Comparison of ENCODE assay signal across 1 cellular context in genomic region chr4:93730251-93730650, GRCh38.
TF ChIP-seq lines count a peak whose summit lies in the region.

No MANE protein-coding gene starts in this region.

TF ChIP-seq in GM23338, 12 proteins besides CTCF, POLR2A, EP300 and RAD21 (continued from another document):
- TF ChIP-seq, protein P1, sequence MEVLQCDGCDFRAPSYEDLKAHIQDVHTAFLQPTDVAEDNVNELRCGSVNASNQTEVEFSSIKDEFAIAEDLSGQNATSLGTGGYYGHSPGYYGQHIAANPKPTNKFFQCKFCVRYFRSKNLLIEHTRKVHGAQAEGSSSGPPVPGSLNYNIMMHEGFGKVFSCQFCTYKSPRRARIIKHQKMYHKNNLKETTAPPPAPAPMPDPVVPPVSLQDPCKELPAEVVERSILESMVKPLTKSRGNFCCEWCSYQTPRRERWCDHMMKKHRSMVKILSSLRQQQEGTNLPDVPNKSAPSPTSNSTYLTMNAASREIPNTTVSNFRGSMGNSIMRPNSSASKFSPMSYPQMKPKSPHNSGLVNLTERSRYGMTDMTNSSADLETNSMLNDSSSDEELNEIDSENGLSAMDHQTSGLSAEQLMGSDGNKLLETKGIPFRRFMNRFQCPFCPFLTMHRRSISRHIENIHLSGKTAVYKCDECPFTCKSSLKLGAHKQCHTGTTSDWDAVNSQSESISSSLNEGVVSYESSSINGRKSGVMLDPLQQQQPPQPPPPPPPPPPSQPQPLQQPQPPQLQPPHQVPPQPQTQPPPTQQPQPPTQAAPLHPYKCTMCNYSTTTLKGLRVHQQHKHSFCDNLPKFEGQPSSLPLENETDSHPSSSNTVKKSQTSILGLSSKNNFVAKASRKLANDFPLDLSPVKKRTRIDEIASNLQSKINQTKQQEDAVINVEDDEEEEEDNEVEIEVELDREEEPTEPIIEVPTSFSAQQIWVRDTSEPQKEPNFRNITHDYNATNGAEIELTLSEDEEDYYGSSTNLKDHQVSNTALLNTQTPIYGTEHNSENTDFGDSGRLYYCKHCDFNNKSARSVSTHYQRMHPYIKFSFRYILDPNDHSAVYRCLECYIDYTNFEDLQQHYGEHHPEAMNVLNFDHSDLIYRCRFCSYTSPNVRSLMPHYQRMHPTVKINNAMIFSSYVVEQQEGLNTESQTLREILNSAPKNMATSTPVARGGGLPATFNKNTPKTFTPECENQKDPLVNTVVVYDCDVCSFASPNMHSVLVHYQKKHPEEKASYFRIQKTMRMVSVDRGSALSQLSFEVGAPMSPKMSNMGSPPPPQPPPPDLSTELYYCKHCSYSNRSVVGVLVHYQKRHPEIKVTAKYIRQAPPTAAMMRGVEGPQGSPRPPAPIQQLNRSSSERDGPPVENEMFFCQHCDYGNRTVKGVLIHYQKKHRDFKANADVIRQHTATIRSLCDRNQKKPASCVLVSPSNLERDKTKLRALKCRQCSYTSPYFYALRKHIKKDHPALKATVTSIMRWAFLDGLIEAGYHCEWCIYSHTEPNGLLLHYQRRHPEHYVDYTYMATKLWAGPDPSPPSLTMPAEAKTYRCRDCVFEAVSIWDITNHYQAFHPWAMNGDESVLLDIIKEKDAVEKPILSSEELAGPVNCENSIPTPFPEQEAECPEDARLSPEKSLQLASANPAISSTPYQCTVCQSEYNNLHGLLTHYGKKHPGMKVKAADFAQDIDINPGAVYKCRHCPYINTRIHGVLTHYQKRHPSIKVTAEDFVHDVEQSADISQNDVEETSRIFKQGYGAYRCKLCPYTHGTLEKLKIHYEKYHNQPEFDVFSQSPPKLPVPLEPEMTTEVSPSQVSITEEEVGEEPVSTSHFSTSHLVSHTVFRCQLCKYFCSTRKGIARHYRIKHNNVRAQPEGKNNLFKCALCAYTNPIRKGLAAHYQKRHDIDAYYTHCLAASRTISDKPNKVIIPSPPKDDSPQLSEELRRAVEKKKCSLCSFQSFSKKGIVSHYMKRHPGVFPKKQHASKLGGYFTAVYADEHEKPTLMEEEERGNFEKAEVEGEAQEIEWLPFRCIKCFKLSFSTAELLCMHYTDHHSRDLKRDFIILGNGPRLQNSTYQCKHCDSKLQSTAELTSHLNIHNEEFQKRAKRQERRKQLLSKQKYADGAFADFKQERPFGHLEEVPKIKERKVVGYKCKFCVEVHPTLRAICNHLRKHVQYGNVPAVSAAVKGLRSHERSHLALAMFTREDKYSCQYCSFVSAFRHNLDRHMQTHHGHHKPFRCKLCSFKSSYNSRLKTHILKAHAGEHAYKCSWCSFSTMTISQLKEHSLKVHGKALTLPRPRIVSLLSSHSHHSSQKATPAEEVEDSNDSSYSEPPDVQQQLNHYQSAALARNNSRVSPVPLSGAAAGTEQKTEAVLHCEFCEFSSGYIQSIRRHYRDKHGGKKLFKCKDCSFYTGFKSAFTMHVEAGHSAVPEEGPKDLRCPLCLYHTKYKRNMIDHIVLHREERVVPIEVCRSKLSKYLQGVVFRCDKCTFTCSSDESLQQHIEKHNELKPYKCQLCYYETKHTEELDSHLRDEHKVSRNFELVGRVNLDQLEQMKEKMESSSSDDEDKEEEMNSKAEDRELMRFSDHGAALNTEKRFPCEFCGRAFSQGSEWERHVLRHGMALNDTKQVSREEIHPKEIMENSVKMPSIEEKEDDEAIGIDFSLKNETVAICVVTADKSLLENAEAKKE (CRISPR knock-in tag; IDR thresholded peaks at IDR 0.05) = no peak
